14 cellular contexts compared by ENCODE assay signal in genomic region chr14:99872786-99873440, GRCh38.
A peak's percentile ranks its signal among the peaks of the same experiment; 100 is the strongest.
DNase-seq lines count a peak whose midpoint lies in the region; ATAC-seq and TF ChIP-seq lines count a peak whose summit lies in the region.
"Had no signal": no experiment of that assay in that cellular context is flagged by ENCODE, and none has a peak within 500 bp of the region (broad histone marks: within the 10 kb centered on the region; RNA-seq: fewer than 3 reads in every experiment).

No MANE protein-coding gene starts in this region.

- peak; percentile 93 for DNase-seq in COR-L47 (lab: John Stamatoyannopoulos, UW)
- DNase-seq in NCI-H1092 (lab: John Stamatoyannopoulos, UW): peak; percentile 6
- peak; percentile 65 for DNase-seq in astrocyte of the hippocampus (ENCODE audit: low read depth, low spot score)
- DNase-seq in T-cell: no peak
- DNase-seq in esophagus squamous epithelium (lab: John Stamatoyannopoulos, UW): no peak
- no peak for DNase-seq in CD8-positive, alpha-beta memory T cell
- DNase-seq in T-helper 2 cell treated with Interferon-gamma antibody and Interleukin-4, amounts not matched to agents 5 μg/mL and 100 μg/mL, for 36 hours (ENCODE audit: low spot score): no peak
- DNase-seq: activated naive CD4-positive, alpha-beta T cell treated with anti-CD3 and anti-CD28 coated beads for 36 hours; AML-193; central memory CD4-positive, alpha-beta T cell had no signal

- H3K27ac ChIP-seq in layer of hippocampus (ENCODE audit: low read depth, low read length): peak overlapping the region; percentile 67
- H3K27ac ChIP-seq in esophagus squamous epithelium: no peak overlapping the region
- no peak overlapping the region for H3K27ac ChIP-seq in CD8-positive, alpha-beta memory T cell (ENCODE audit: low read depth, low read length)
- H3K27ac ChIP-seq: KMS-11, skin epidermis, VCaP had no signal

- peaks cover 58 to 59% of the 10 kb centered on the region in 2 donors for H3K27me3 Mint-ChIP-seq in T-cell
- H3K27me3 Mint-ChIP-seq in CD8-positive, alpha-beta memory T cell: peaks cover 25 to 80% of the 10 kb centered on the region in 2 donors
- H3K27me3 Mint-ChIP-seq in T-helper 2 cell treated with Interferon-gamma antibody and Interleukin-4, amounts not matched to agents 5 μg/mL and 100 μg/mL, for 36 hours (ENCODE audit: low read depth): peaks cover 36% of the 10 kb centered on the region

- TF ChIP-seq POLR2A in esophagus squamous epithelium (IDR thresholded peaks at IDR 0.05): no peak

- no peaks in the 10 kb centered on the region for H3K9me3 Mint-ChIP-seq in T-cell
- H3K9me3 Mint-ChIP-seq in CD8-positive, alpha-beta memory T cell: peaks cover 0 to 2% (median 0%) of the 10 kb centered on the region in 5 donors
- no peaks in the 10 kb centered on the region for H3K9me3 Mint-ChIP-seq in T-helper 2 cell treated with Interferon-gamma antibody and Interleukin-4, amounts not matched to agents 5 μg/mL and 100 μg/mL, for 36 hours
- H3K9me3 Mint-ChIP-seq: activated naive CD4-positive, alpha-beta T cell treated with anti-CD3 and anti-CD28 coated beads for 36 hours had no signal

- no peak for ATAC-seq in T-cell (replicated peaks in 1 of 4)

- no peaks in the 10 kb centered on the region for H3K36me3 Mint-ChIP-seq in T-cell
- H3K36me3 Mint-ChIP-seq in CD8-positive, alpha-beta memory T cell: no peaks in the 10 kb centered on the region
- no peaks in the 10 kb centered on the region for H3K36me3 Mint-ChIP-seq in T-helper 2 cell treated with Interferon-gamma antibody and Interleukin-4, amounts not matched to agents 5 μg/mL and 100 μg/mL, for 36 hours (ENCODE audit: low read depth)

- H3K9me3 ChIP-seq in esophagus squamous epithelium: no peaks in the 10 kb centered on the region
- H3K9me3 ChIP-seq in CD8-positive, alpha-beta memory T cell (ENCODE audit: low read length): no peaks in the 10 kb centered on the region

- CTCF ChIA-PET in T-cell (lab: Charles Lee): no interaction called here
- CTCF ChIA-PET in CD8-positive, alpha-beta memory T cell (lab: Charles Lee): no interaction called here

- intact Hi-C loops in esophagus squamous epithelium (cut with DNase I): no loop called here

- POLR2A ChIA-PET in T-cell (lab: Charles Lee): no interaction called here
- POLR2A ChIA-PET in CD8-positive, alpha-beta memory T cell (lab: Charles Lee): no interaction called here

- WGBS in esophagus squamous epithelium, 2 donors: 50 to 59% methylated on average over 6 of the region's 6 CpGs

- no peaks in the 10 kb centered on the region for H3K4me1 ChIP-seq in esophagus squamous epithelium
- H3K4me1 ChIP-seq in CD8-positive, alpha-beta memory T cell (ENCODE audit: insufficient read depth, low read length): no peaks in the 10 kb centered on the region

- H3K27me3 ChIP-seq in layer of hippocampus (ENCODE audit: control insufficient read depth, insufficient read depth, low read length) (no peaks in the 10 kb centered on the region), esophagus squamous epithelium (peaks cover 0 to 5% (median 0%) of the 10 kb centered on the region in 4 donors)
- H3K27me3 ChIP-seq in CD8-positive, alpha-beta memory T cell (ENCODE audit: insufficient read depth, low read length, poor library complexity, severe bottlenecking): peaks cover 10% of the 10 kb centered on the region

- no peak for TF ChIP-seq CTCF in esophagus squamous epithelium (IDR thresholded peaks at IDR 0.05)

- no peaks in the 10 kb centered on the region for H3K4me1 Mint-ChIP-seq in T-cell
- H3K4me1 Mint-ChIP-seq in CD8-positive, alpha-beta memory T cell: no peaks in the 10 kb centered on the region
- H3K4me1 Mint-ChIP-seq in T-helper 2 cell treated with Interferon-gamma antibody and Interleukin-4, amounts not matched to agents 5 μg/mL and 100 μg/mL, for 36 hours (ENCODE audit: low read depth): no peaks in the 10 kb centered on the region

- no peak overlapping the region for H3K4me3 Mint-ChIP-seq in T-cell
- H3K4me3 Mint-ChIP-seq in CD8-positive, alpha-beta memory T cell: no peak overlapping the region
- no peak overlapping the region for H3K4me3 Mint-ChIP-seq in T-helper 2 cell treated with Interferon-gamma antibody and Interleukin-4, amounts not matched to agents 5 μg/mL and 100 μg/mL, for 36 hours
- H3K4me3 Mint-ChIP-seq: activated naive CD4-positive, alpha-beta T cell treated with anti-CD3 and anti-CD28 coated beads for 36 hours had no signal

- H3K36me3 ChIP-seq in esophagus squamous epithelium: no peaks in the 10 kb centered on the region
- H3K36me3 ChIP-seq in CD8-positive, alpha-beta memory T cell (ENCODE audit: insufficient read depth, low read length): no peaks in the 10 kb centered on the region

- H3K27ac Mint-ChIP-seq in T-cell: no peak overlapping the region
- H3K27ac Mint-ChIP-seq in CD8-positive, alpha-beta memory T cell: no peak overlapping the region
- no peak overlapping the region for H3K27ac Mint-ChIP-seq in T-helper 2 cell treated with Interferon-gamma antibody and Interleukin-4, amounts not matched to agents 5 μg/mL and 100 μg/mL, for 36 hours
- H3K27ac Mint-ChIP-seq: activated naive CD4-positive, alpha-beta T cell treated with anti-CD3 and anti-CD28 coated beads for 36 hours had no signal

- H3K4me3 ChIP-seq in esophagus squamous epithelium: no peak overlapping the region
- no peak overlapping the region for H3K4me3 ChIP-seq in CD8-positive, alpha-beta memory T cell (ENCODE audit: low read length)
- H3K4me3 ChIP-seq: skin epidermis had no signal

Comparison
In these comparisons a context has a peak if more than half of its experiments do, and no peak if none do; other contexts are left out.
1. DNase-seq: peak in COR-L47 (single experiment), NCI-H1092 (single experiment) and astrocyte of the hippocampus (single experiment); none in T-cell (0 of 34), esophagus squamous epithelium (single experiment), CD8-positive, alpha-beta memory T cell (0 of 5) and T-helper 2 cell treated with Interferon-gamma antibody and Interleukin-4, amounts not matched to agents 5 μg/mL and 100 μg/mL, for 36 hours (single experiment).